Comparison of ENCODE assay signal across 1 cellular context in genomic region chr9:20618361-20618799, GRCh38.
A peak's percentile ranks its signal among the peaks of the same experiment; 100 is the strongest.
TF ChIP-seq lines count a peak whose summit lies in the region.

No MANE protein-coding gene starts in this region.

TF ChIP-seq in SK-N-SH, 30 proteins besides CTCF, POLR2A, EP300 and RAD21 (continued from another document):
- TF ChIP-seq PBX3 (IDR thresholded peaks at IDR 0.05), result peak; percentile 68
